8 cellular contexts compared by ENCODE assay signal in the genomic region with DNA sequence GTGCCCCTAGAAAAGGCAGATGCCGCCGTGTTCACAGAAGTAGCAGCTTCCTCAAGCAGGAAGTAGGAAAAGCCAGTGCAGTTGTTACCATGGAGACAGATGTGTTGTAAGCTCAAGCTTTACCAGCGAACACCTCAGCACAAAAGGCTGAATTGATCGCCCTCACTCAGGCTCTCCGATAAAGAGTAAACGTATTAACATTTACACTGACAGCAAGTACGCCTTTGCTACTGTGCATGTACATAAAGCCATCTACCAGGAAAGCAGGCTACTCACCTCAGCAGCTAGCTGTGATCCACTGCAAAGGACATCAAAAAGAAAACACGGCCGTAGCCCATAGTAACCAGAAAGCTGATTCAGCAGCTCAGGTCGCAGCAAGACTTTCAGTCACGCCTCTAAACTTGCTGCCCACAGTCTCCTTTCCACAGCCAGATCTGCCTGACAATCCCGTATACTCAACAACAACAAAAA.
DNase-seq lines count a peak whose midpoint lies in the region; ATAC-seq, FAIRE-seq and TF ChIP-seq lines count a peak whose summit lies in the region.
"Not testable (repeated sequence)": the region's sequence is repeated elsewhere in the genome, so short reads cannot be mapped to it uniquely, and the experiment has no call there.

No MANE protein-coding gene starts in this region.

- not testable (repeated sequence) for H3K9me3 ChIP-seq in duodenal mucosa (ENCODE audit: control insufficient read depth in 1 of 2, low read length in 2 of 2); keratinocyte (ENCODE audit: control insufficient read depth, low read depth, low read length)

- peak overlapping the region; percentile 60 for H3K4me2 ChIP-seq in keratinocyte (ENCODE audit: control insufficient read depth, extremely low read depth, insufficient read depth, low read depth, low read length)

- not testable (repeated sequence) for TF ChIP-seq CTCF in keratinocyte (optimal IDR thresholded peaks at IDR 0.05 in 1 of 3, IDR thresholded peaks at IDR 0.05 in 1 of 3, conservative IDR thresholded peaks at IDR 0.05 in 1 of 3; ENCODE audit: extremely low read depth in 1 of 3, insufficient read depth in 2 of 3, low read length in 3 of 3)

- not testable (repeated sequence) for H3K36me3 ChIP-seq in duodenal mucosa (ENCODE audit: control insufficient read depth in 1 of 2, insufficient read depth in 2 of 2, low read length in 2 of 2); keratinocyte (ENCODE audit: control insufficient read depth in 2 of 2, extremely low read depth in 1 of 2, insufficient read depth in 2 of 2, low read length in 2 of 2); rectal smooth muscle tissue (ENCODE audit: control insufficient read depth, insufficient read depth, low read length)

- H3K4me3 Mint-ChIP-seq in activated T-helper 17 cell treated with anti-CD3 and anti-CD28 coated beads, Interleukin-2, amount 50 U/mL, for 72 hours: peak overlapping the region; percentile 80
- peak overlapping the region; percentile 46 to 57 for H3K4me3 Mint-ChIP-seq in stimulated activated naive B cell treated with anti-CD40 and anti-IgM and Interleukin-4, amounts not matched to agents 10 μg/mL and 1 μg/mL and 100 μg/mL, for 72 hours

- not testable (repeated sequence) for H3K9me1 ChIP-seq in keratinocyte (ENCODE audit: control insufficient read depth, extremely low read depth, insufficient read depth, low read length)

- H3K9ac ChIP-seq in duodenal mucosa (ENCODE audit: low read depth in 1 of 2, low read length in 2 of 2) (peak overlapping the region; percentile 31 to 64), keratinocyte (ENCODE audit: control insufficient read depth, extremely low read depth, insufficient read depth, low read length) (peak overlapping the region; percentile 33)
- H3K9ac ChIP-seq in rectal smooth muscle tissue (ENCODE audit: low read length): not testable (repeated sequence)

- H3K4me1 ChIP-seq in duodenal mucosa (ENCODE audit: control insufficient read depth in 1 of 2, insufficient read depth in 2 of 2, low read length in 2 of 2): peaks cover 0 to 12% of the 10 kb centered on the region in 2 donors
- not testable (repeated sequence) for H3K4me1 ChIP-seq in keratinocyte (ENCODE audit: control insufficient read depth, extremely low read depth, insufficient read depth, low read length); rectal smooth muscle tissue (ENCODE audit: control insufficient read depth, insufficient read depth, low read length)

- H3K79me2 ChIP-seq in keratinocyte (ENCODE audit: control insufficient read depth, insufficient read depth, low read length): not testable (repeated sequence)

- H3K27me3 ChIP-seq in duodenal mucosa (ENCODE audit: control insufficient read depth in 1 of 2, insufficient read depth in 2 of 2, low read length in 2 of 2); keratinocyte (ENCODE audit: control insufficient read depth, extremely low read depth, insufficient read depth, low read length); rectal smooth muscle tissue (ENCODE audit: control insufficient read depth, insufficient read depth, low read length): not testable (repeated sequence)

- peak overlapping the region in 1 of 2 donors; percentile 61 for H3K4me3 ChIP-seq in duodenal mucosa (ENCODE audit: low read depth in 1 of 2, low read length in 2 of 2)
- H3K4me3 ChIP-seq in keratinocyte (ENCODE audit: control insufficient read depth in 2 of 3, extremely low read depth in 1 of 3, insufficient read depth in 2 of 3, low read depth in 1 of 3, low read length in 3 of 3): peak overlapping the region in 1 of 3 experiments; percentile 32
- H3K4me3 ChIP-seq in rectal smooth muscle tissue (ENCODE audit: low read length): peak overlapping the region; percentile 32

- H3K36me3 Mint-ChIP-seq in activated T-helper 17 cell treated with anti-CD3 and anti-CD28 coated beads, Interleukin-2, amount 50 U/mL, for 72 hours (ENCODE audit: low read depth); stimulated activated naive B cell treated with anti-CD40 and anti-IgM and Interleukin-4, amounts not matched to agents 10 μg/mL and 1 μg/mL and 100 μg/mL, for 72 hours: not testable (repeated sequence)

- FAIRE-seq in keratinocyte (lab: Jason Lieb, UNC): not testable (repeated sequence)

- H3K9me3 Mint-ChIP-seq in activated T-helper 17 cell treated with anti-CD3 and anti-CD28 coated beads, Interleukin-2, amount 50 U/mL, for 72 hours; stimulated activated naive B cell treated with anti-CD40 and anti-IgM and Interleukin-4, amounts not matched to agents 10 μg/mL and 1 μg/mL and 100 μg/mL, for 72 hours: not testable (repeated sequence)

- H3K27ac ChIP-seq in duodenal mucosa (ENCODE audit: low read depth, low read length); rectal smooth muscle tissue (ENCODE audit: low read depth, low read length): not testable (repeated sequence)
- H3K27ac ChIP-seq in keratinocyte (ENCODE audit: control insufficient read depth, insufficient read depth, low read length): peak overlapping the region; percentile 20

- H2AFZ ChIP-seq in keratinocyte (ENCODE audit: control insufficient read depth, low read length): peak overlapping the region; percentile 56

- H3K27me3 Mint-ChIP-seq in activated T-helper 17 cell treated with anti-CD3 and anti-CD28 coated beads, Interleukin-2, amount 50 U/mL, for 72 hours: not testable (repeated sequence)
- H3K27me3 Mint-ChIP-seq in stimulated activated naive B cell treated with anti-CD40 and anti-IgM and Interleukin-4, amounts not matched to agents 10 μg/mL and 1 μg/mL and 100 μg/mL, for 72 hours: peaks cover 0 to 13% of the 10 kb centered on the region in 2 donors

- dilution Hi-C loops in keratinocyte (cut with MboI; ENCODE audit: extremely low pct_ligation_motif_present, low sequenced_read_pairs): not testable (repeated sequence)

- not testable (repeated sequence) for ATAC-seq in activated T-helper 17 cell treated with anti-CD3 and anti-CD28 coated beads, Interleukin-2, amount 50 U/mL, for 72 hours (replicated peaks); stimulated activated naive B cell treated with anti-CD40 and anti-IgM and Interleukin-4, amounts not matched to agents 10 μg/mL and 1 μg/mL and 100 μg/mL, for 72 hours (replicated peaks)

- peak overlapping the region; percentile 93 for H3K27ac Mint-ChIP-seq in activated T-helper 17 cell treated with anti-CD3 and anti-CD28 coated beads, Interleukin-2, amount 50 U/mL, for 72 hours
- H3K27ac Mint-ChIP-seq in stimulated activated naive B cell treated with anti-CD40 and anti-IgM and Interleukin-4, amounts not matched to agents 10 μg/mL and 1 μg/mL and 100 μg/mL, for 72 hours: peak overlapping the region; percentile 39

- H3K4me1 Mint-ChIP-seq in activated T-helper 17 cell treated with anti-CD3 and anti-CD28 coated beads, Interleukin-2, amount 50 U/mL, for 72 hours: peaks cover 39% of the 10 kb centered on the region
- peaks cover 8 to 20% of the 10 kb centered on the region in 2 donors for H3K4me1 Mint-ChIP-seq in stimulated activated naive B cell treated with anti-CD40 and anti-IgM and Interleukin-4, amounts not matched to agents 10 μg/mL and 1 μg/mL and 100 μg/mL, for 72 hours

- peak; percentile 72 for DNase-seq in DMS153 (lab: John Stamatoyannopoulos, UW)
- peak; percentile 30 for DNase-seq in NCI-H1092 treated with DMSO at 0.1 percent for 48 hours (lab: John Stamatoyannopoulos, UW)
- DNase-seq in T-helper 9 cell: peak; percentile 17
- DNase-seq in keratinocyte (ENCODE audit: low read depth, low spot score); stimulated activated naive B cell treated with anti-CD40 and anti-IgM and Interleukin-4, amounts not matched to agents 10 μg/mL and 1 μg/mL and 100 μg/mL, for 72 hours: not testable (repeated sequence)

- not testable (repeated sequence) for H4K20me1 ChIP-seq in keratinocyte (ENCODE audit: control insufficient read depth, extremely low read depth, insufficient read depth, low read length)
